ENCODE assay signal across 18 cellular contexts in the genomic region with DNA sequence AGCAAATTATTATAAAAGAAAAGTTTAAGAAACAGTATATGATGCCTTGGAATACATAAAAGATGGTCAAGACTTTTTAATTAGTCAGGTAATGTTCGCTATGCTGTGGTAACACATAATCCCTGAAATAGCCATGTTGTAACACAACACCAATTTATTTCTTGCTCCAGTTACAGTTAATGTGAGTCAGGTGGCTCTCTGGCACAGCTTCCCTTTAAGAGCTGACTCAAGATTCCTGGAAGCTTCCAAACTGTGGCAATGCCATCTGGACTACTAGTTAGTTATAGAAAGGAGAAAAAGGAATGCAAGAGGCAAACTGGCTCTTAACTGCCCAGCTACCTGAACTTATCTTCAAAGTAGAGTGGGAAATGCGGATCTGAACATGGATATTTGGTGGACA.
DNase-seq lines count a peak whose midpoint lies in the region; TF ChIP-seq lines count a peak whose summit lies in the region.
"Had no signal": no experiment of that assay in that cellular context is flagged by ENCODE, and none has a peak within 500 bp of the region (broad histone marks: within the 10 kb centered on the region; RNA-seq: fewer than 3 reads in every experiment).

No MANE protein-coding gene starts in this region.

- H3K27me3 ChIP-seq in mammary epithelial cell (ENCODE audit: insufficient read depth, low read length), result no peaks in the 10 kb centered on the region
- H3K27me3 ChIP-seq: heart left ventricle had no signal

- no peaks in the 10 kb centered on the region for H3K36me3 ChIP-seq in mammary epithelial cell (ENCODE audit: insufficient read depth, low read length)
- H3K36me3 ChIP-seq: heart left ventricle had no signal

- H3K4me1 ChIP-seq in mammary epithelial cell (ENCODE audit: insufficient read depth, low read length), result no peaks in the 10 kb centered on the region
- H3K4me1 ChIP-seq: heart left ventricle had no signal

- no peak overlapping the region for H3K9ac ChIP-seq in mammary epithelial cell (ENCODE audit: insufficient read depth, low read length)

- in situ Hi-C loops in mammary epithelial cell (cut with MboI; ENCODE audit: low sequenced_read_pairs in 2 of 2), result no loop called here

- no peak overlapping the region for H3K4me3 ChIP-seq in mammary epithelial cell (replicated peaks in 1 of 3; ENCODE audit: insufficient read depth in 1 of 3, low read depth in 2 of 3, low read length in 3 of 3)
- H3K4me3 ChIP-seq: heart left ventricle had no signal

- DNase-seq in DMS 273 (lab: John Stamatoyannopoulos, UW; ENCODE audit: unreplicated experiment), result peak; percentile 90
- peak; percentile 28 for DNase-seq in M059J (ENCODE audit: low read depth)
- DNase-seq in mammary epithelial cell, result peak; percentile 4
- peak; percentile 1 for DNase-seq in left kidney (ENCODE audit: low read depth, low spot score)
- DNase-seq in NCI-H146 treated with DMSO at 0.1 percent for 48 hours (lab: John Stamatoyannopoulos, UW; ENCODE audit: unreplicated experiment), result no peak
- no peak for DNase-seq in superior temporal gyrus (ENCODE audit: extremely low spot score)
- DNase-seq in T-helper 1 cell, result no peak
- no peak for DNase-seq in HT-29 (ENCODE audit: low spot score)
- DNase-seq: activated naive CD4-positive, alpha-beta T cell treated with anti-CD3 and anti-CD28 coated beads, Interleukin-2, amount 50 U/mL, for 16 hours; central memory CD4-positive, alpha-beta T cell; DMS79 treated with DMSO at 0.1 percent for 48 hours; heart left ventricle; KG1; left colon; NCI-H510A treated with DMSO at 0.1 percent for 48 hours; stimulated activated naive CD4-positive, alpha-beta T cell; T-helper 2 cell had no signal

- intact Hi-C loops in mammary epithelial cell (cut with micrococcal nuclease), result no loop called here

- no peak overlapping the region for H3K4me2 ChIP-seq in mammary epithelial cell (ENCODE audit: insufficient read depth, low read depth, low read length)

- WGBS in mammary epithelial cell (ENCODE audit: low coverage, missing lambda C conversion rate), result 48% methylated on average over 2 of the region's 2 CpGs

- no peak for TF ChIP-seq CTCF in mammary epithelial cell (conservative IDR thresholded peaks at IDR 0.05 in 1 of 2, IDR thresholded peaks at IDR 0.05 in 1 of 2; ENCODE audit: extremely low read depth in 1 of 2, insufficient read depth in 1 of 2, low read depth in 1 of 2, low read length in 2 of 2)

- H4K20me1 ChIP-seq in mammary epithelial cell (ENCODE audit: insufficient read depth, low read length), result no peaks in the 10 kb centered on the region

- H3K79me2 ChIP-seq in mammary epithelial cell (ENCODE audit: insufficient read depth, low read length), result no peaks in the 10 kb centered on the region

- H3K27ac ChIP-seq in mammary epithelial cell (ENCODE audit: insufficient read depth, low read depth, low read length), result no peak overlapping the region
- H3K27ac ChIP-seq: C4-2B, heart left ventricle had no signal

- dilution Hi-C loops in mammary epithelial cell (cut with HindIII; ENCODE audit: low sequenced_read_pairs), result no loop called here

- no peak overlapping the region for H2AFZ ChIP-seq in mammary epithelial cell (ENCODE audit: low read depth, low read length)

- CTCF ChIA-PET in mammary epithelial cell (lab: Charles Lee; ENCODE audit: low non-redundant PET), result no interaction called here

- peaks cover 2% of the 10 kb centered on the region for H3K9me3 ChIP-seq in mammary epithelial cell (replicated peaks; ENCODE audit: insufficient read depth, low read length)
- H3K9me3 ChIP-seq: heart left ventricle had no signal

- no TSS peak for BruUV-seq in mammary epithelial cell (replicated peaks; lab: Mats Ljungman, UMichigan)

Comparison
In these comparisons a context has a peak if more than half of its experiments do, and no peak if none do; other contexts are left out.
1. DNase-seq: peak in DMS 273 (single experiment), M059J (single experiment), mammary epithelial cell (single experiment) and left kidney (single experiment); none in NCI-H146 treated with DMSO at 0.1 percent for 48 hours (single experiment), superior temporal gyrus (single experiment), T-helper 1 cell (0 of 5) and HT-29 (single experiment).